1 cellular context compared by ENCODE assay signal in the genomic region with DNA sequence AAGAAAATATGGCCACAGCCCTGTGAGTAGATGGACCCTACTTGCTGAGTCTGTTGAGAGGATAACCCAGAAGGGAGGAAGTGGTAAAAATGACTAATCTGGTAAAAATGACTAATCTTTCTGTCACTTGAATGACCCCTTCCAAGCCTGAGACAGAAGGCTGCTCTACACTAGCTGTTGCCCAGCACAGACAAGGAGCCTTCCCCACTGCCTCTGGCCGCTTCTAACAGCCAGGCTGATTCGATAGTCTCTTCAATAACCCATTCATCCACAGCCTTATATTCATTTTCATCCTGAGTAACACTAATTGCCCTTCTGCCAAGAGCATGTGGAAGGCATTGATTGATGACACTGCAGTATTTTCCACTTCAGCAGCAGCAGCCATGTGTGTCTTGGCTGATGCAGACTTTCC.
A peak's percentile ranks its signal among the peaks of the same experiment; 100 is the strongest.
TF ChIP-seq lines count a peak whose summit lies in the region.

No MANE protein-coding gene starts in this region.

TF ChIP-seq in K562, 482 proteins besides CTCF, POLR2A, EP300 and RAD21 (continued from another document and continues in another):
- TF ChIP-seq, protein P1, sequence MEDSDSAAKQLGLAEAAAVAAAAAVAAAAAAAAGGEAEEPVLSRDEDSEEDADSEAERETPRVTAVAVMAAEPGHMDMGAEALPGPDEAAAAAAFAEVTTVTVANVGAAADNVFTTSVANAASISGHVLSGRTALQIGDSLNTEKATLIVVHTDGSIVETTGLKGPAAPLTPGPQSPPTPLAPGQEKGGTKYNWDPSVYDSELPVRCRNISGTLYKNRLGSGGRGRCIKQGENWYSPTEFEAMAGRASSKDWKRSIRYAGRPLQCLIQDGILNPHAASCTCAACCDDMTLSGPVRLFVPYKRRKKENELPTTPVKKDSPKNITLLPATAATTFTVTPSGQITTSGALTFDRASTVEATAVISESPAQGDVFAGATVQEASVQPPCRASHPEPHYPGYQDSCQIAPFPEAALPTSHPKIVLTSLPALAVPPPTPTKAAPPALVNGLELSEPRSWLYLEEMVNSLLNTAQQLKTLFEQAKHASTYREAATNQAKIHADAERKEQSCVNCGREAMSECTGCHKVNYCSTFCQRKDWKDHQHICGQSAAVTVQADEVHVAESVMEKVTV (CRISPR knock-in tag; IDR thresholded peaks at IDR 0.05): no peak
- TF ChIP-seq, protein P2, sequence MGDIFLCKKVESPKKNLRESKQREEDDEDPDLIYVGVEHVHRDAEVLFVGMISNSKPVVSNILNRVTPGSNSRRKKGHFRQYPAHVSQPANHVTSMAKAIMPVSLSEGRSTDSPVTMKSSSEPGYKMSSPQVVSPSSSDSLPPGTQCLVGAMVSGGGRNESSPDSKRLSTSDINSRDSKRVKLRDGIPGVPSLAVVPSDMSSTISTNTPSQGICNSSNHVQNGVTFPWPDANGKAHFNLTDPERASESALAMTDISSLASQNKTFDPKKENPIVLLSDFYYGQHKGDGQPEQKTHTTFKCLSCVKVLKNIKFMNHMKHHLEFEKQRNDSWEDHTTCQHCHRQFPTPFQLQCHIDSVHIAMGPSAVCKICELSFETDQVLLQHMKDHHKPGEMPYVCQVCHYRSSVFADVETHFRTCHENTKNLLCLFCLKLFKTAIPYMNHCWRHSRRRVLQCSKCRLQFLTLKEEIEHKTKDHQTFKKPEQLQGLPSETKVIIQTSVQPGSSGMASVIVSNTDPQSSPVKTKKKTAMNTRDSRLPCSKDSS (IDR thresholded peaks at IDR 0.05; ENCODE audit: low read depth, partially characterized antibody): no peak
- TF ChIP-seq ZKSCAN1 (IDR thresholded peaks at IDR 0.05; ENCODE audit: low read depth, low read length) (no peak), NCOR1 (IDR thresholded peaks at IDR 0.05) (no peak), FUS (optimal IDR thresholded peaks at IDR 0.05; ENCODE audit: low read depth, low read length) (no peak), PYGO2 (tag; IDR thresholded peaks at IDR 0.05) (no peak), BRF1 (IDR thresholded peaks at IDR 0.05; ENCODE audit: borderline replicate concordance, extremely low read depth, insufficient read length) (no peak), MAFF (IDR thresholded peaks at IDR 0.05; ENCODE audit: low read length) (peak; percentile 55; the same call in 1 of the 2 replicates), RFX7 (CRISPR knock-in tag; IDR thresholded peaks at IDR 0.05) (no peak), ZNF165 (CRISPR knock-in tag; IDR thresholded peaks at IDR 0.05; ENCODE audit: borderline replicate concordance) (no peak), RHOXF2B (CRISPR knock-in tag; conservative IDR thresholded peaks at IDR 0.05) (no peak), ZNF239 (CRISPR knock-in tag; IDR thresholded peaks at IDR 0.05) (no peak), SMARCE1 (IDR thresholded peaks at IDR 0.05) (peak; percentile 78), TEAD4 (IDR thresholded peaks at IDR 0.05; ENCODE audit: low read length) (peak; percentile 33; the same call in 1 of the 2 replicates), TEAD4 (CRISPR knock-in tag; IDR thresholded peaks at IDR 0.05; ENCODE audit: borderline replicate concordance) (no peak), NFE2 (IDR thresholded peaks at IDR 0.05; ENCODE audit: low read depth) (0 out of 2 replicates have a peak, but pooled peaks have one; percentile 22), IFI16 (CRISPR knock-in tag; IDR thresholded peaks at IDR 0.05) (no peak), GTF2F1 (IDR thresholded peaks at IDR 0.05; ENCODE audit: low read depth, low read length) (no peak), JUN (IDR thresholded peaks at IDR 0.05; ENCODE audit: borderline replicate concordance, low read depth, low read length) (peak; percentile 80), JUN (CRISPR knock-in tag; IDR thresholded peaks at IDR 0.05; ENCODE audit: borderline replicate concordance) (no peak), HMG20B (CRISPR knock-in tag; IDR thresholded peaks at IDR 0.05) (no peak), HNRNPLL (IDR thresholded peaks at IDR 0.05; ENCODE audit: low read depth, low read length, poor library complexity, severe bottlenecking) (peak; percentile 54), FOSL1 (tag; conservative IDR thresholded peaks at IDR 0.05) (peak; percentile 97), ZBTB1 (CRISPR knock-in tag; IDR thresholded peaks at IDR 0.05; ENCODE audit: borderline replicate concordance, low read depth) (no peak), E2F3 (CRISPR knock-in tag; IDR thresholded peaks at IDR 0.05) (no peak), GATA2 (CRISPR knock-in tag; IDR thresholded peaks at IDR 0.05) (no peak), BACH1 (tag; IDR thresholded peaks at IDR 0.05) (no peak), DPF2 (IDR thresholded peaks at IDR 0.05) (peak; percentile 52; the same call in 1 of the 2 replicates), ZNF316 (IDR thresholded peaks at IDR 0.05) (peak; percentile 81), PTRF (tag; IDR thresholded peaks at IDR 0.05) (no peak), NCOA2 (IDR thresholded peaks at IDR 0.05; ENCODE audit: partially characterized antibody in 2 of 2) (no peak)
- TF ChIP-seq, protein P3, sequence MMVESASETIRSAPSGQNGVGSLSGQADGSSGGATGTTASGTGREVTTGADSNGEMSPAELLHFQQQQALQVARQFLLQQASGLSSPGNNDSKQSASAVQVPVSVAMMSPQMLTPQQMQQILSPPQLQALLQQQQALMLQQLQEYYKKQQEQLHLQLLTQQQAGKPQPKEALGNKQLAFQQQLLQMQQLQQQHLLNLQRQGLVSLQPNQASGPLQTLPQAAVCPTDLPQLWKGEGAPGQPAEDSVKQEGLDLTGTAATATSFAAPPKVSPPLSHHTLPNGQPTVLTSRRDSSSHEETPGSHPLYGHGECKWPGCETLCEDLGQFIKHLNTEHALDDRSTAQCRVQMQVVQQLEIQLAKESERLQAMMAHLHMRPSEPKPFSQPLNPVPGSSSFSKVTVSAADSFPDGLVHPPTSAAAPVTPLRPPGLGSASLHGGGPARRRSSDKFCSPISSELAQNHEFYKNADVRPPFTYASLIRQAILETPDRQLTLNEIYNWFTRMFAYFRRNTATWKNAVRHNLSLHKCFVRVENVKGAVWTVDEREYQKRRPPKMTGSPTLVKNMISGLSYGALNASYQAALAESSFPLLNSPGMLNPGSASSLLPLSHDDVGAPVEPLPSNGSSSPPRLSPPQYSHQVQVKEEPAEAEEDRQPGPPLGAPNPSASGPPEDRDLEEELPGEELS (CRISPR knock-in tag; IDR thresholded peaks at IDR 0.05; ENCODE audit: borderline replicate concordance): no peak
- TF ChIP-seq, protein P4, sequence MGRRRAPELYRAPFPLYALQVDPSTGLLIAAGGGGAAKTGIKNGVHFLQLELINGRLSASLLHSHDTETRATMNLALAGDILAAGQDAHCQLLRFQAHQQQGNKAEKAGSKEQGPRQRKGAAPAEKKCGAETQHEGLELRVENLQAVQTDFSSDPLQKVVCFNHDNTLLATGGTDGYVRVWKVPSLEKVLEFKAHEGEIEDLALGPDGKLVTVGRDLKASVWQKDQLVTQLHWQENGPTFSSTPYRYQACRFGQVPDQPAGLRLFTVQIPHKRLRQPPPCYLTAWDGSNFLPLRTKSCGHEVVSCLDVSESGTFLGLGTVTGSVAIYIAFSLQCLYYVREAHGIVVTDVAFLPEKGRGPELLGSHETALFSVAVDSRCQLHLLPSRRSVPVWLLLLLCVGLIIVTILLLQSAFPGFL (CRISPR knock-in tag; IDR thresholded peaks at IDR 0.05): no peak
- TF ChIP-seq, protein P5, sequence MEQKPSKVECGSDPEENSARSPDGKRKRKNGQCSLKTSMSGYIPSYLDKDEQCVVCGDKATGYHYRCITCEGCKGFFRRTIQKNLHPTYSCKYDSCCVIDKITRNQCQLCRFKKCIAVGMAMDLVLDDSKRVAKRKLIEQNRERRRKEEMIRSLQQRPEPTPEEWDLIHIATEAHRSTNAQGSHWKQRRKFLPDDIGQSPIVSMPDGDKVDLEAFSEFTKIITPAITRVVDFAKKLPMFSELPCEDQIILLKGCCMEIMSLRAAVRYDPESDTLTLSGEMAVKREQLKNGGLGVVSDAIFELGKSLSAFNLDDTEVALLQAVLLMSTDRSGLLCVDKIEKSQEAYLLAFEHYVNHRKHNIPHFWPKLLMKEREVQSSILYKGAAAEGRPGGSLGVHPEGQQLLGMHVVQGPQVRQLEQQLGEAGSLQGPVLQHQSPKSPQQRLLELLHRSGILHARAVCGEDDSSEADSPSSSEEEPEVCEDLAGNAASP (IDR thresholded peaks at IDR 0.05): no peak
- TF ChIP-seq, protein P6, sequence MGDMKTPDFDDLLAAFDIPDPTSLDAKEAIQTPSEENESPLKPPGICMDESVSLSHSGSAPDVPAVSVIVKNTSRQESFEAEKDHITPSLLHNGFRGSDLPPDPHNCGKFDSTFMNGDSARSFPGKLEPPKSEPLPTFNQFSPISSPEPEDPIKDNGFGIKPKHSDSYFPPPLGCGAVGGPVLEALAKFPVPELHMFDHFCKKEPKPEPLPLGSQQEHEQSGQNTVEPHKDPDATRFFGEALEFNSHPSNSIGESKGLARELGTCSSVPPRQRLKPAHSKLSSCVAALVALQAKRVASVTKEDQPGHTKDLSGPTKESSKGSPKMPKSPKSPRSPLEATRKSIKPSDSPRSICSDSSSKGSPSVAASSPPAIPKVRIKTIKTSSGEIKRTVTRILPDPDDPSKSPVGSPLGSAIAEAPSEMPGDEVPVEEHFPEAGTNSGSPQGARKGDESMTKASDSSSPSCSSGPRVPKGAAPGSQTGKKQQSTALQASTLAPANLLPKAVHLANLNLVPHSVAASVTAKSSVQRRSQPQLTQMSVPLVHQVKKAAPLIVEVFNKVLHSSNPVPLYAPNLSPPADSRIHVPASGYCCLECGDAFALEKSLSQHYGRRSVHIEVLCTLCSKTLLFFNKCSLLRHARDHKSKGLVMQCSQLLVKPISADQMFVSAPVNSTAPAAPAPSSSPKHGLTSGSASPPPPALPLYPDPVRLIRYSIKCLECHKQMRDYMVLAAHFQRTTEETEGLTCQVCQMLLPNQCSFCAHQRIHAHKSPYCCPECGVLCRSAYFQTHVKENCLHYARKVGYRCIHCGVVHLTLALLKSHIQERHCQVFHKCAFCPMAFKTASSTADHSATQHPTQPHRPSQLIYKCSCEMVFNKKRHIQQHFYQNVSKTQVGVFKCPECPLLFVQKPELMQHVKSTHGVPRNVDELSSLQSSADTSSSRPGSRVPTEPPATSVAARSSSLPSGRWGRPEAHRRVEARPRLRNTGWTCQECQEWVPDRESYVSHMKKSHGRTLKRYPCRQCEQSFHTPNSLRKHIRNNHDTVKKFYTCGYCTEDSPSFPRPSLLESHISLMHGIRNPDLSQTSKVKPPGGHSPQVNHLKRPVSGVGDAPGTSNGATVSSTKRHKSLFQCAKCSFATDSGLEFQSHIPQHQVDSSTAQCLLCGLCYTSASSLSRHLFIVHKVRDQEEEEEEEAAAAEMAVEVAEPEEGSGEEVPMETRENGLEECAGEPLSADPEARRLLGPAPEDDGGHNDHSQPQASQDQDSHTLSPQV (IDR thresholded peaks at IDR 0.05): no peak
- TF ChIP-seq, protein P7, sequence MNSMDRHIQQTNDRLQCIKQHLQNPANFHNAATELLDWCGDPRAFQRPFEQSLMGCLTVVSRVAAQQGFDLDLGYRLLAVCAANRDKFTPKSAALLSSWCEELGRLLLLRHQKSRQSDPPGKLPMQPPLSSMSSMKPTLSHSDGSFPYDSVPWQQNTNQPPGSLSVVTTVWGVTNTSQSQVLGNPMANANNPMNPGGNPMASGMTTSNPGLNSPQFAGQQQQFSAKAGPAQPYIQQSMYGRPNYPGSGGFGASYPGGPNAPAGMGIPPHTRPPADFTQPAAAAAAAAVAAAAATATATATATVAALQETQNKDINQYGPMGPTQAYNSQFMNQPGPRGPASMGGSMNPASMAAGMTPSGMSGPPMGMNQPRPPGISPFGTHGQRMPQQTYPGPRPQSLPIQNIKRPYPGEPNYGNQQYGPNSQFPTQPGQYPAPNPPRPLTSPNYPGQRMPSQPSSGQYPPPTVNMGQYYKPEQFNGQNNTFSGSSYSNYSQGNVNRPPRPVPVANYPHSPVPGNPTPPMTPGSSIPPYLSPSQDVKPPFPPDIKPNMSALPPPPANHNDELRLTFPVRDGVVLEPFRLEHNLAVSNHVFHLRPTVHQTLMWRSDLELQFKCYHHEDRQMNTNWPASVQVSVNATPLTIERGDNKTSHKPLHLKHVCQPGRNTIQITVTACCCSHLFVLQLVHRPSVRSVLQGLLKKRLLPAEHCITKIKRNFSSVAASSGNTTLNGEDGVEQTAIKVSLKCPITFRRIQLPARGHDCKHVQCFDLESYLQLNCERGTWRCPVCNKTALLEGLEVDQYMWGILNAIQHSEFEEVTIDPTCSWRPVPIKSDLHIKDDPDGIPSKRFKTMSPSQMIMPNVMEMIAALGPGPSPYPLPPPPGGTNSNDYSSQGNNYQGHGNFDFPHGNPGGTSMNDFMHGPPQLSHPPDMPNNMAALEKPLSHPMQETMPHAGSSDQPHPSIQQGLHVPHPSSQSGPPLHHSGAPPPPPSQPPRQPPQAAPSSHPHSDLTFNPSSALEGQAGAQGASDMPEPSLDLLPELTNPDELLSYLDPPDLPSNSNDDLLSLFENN (IDR thresholded peaks at IDR 0.05; ENCODE audit: low read depth in 2 of 2, low read length in 2 of 2): no peak
- TF ChIP-seq, protein P8, sequence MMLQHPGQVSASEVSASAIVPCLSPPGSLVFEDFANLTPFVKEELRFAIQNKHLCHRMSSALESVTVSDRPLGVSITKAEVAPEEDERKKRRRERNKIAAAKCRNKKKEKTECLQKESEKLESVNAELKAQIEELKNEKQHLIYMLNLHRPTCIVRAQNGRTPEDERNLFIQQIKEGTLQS (IDR thresholded peaks at IDR 0.05): peak; percentile 68; the same call in 1 of the 2 replicates
- TF ChIP-seq, protein P8 (CRISPR knock-in tag; conservative IDR thresholded peaks at IDR 0.05): no peak
- TF ChIP-seq, protein P9, sequence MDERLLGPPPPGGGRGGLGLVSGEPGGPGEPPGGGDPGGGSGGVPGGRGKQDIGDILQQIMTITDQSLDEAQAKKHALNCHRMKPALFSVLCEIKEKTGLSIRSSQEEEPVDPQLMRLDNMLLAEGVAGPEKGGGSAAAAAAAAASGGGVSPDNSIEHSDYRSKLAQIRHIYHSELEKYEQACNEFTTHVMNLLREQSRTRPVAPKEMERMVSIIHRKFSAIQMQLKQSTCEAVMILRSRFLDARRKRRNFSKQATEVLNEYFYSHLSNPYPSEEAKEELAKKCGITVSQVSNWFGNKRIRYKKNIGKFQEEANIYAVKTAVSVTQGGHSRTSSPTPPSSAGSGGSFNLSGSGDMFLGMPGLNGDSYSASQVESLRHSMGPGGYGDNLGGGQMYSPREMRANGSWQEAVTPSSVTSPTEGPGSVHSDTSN (CRISPR knock-in tag; IDR thresholded peaks at IDR 0.05; ENCODE audit: low read depth): no peak
- TF ChIP-seq, protein P9 (tag; conservative IDR thresholded peaks at IDR 0.05; ENCODE audit: low read depth): no peak
